In the genomic region with DNA sequence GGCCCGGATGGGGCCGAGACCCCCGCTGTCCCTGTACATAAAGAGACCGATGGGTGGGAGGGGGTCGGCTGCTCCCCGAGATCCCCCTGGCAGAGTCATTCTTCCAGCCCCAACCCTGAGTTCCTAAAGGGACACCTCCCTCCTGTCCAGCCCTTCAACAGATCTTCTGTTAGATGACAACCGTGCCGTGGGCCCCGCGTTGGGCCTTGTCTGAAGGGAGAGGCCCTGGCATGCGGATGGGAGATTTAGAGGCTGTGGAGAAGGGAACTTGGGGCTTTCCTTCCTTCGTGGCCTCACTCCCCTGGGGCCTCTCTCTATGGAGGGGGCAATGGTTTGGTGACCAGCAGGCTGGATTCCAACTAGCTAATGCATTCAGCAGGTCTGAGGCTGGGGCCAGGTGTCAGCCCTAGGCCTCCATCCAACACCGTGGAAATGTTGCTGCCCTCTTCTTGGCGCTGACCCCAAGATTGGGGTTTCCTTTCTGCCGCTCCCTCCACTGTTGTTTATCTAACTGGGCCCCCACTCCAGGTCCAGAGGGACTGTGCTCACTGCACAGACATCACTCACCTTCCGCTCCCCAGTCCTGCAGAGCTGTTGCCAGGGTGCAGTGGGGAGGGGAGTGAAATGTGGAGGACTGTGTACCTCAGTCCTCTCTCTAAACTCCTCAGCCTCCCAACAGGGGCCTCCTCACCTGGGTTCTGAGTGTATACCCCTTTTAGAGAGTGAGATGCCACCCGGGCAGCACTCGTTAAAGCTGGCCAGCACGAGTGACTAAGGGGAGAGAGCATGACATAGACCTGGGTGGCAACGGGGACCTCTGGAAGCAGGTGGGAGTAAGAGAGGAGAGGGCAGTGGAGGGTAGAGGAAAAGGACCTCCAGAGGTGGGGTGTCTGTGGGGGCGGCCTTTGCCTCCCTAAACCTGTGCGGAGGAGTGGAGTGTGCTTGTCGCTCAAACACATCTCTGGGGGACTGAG, we compare ENCODE assay signal across 27 cellular contexts. TPM values are rescaled to one million over a fixed set of nuclear protein-coding genes. Genes with fewer than 3 reads are reported as not detected.
DNase-seq lines count a peak whose midpoint lies in the region; ATAC-seq and TF ChIP-seq lines count a peak whose summit lies in the region.
"Had no signal": no experiment of that assay in that cellular context is flagged by ENCODE, and none has a peak within 500 bp of the region (broad histone marks: within the 10 kb centered on the region; RNA-seq: fewer than 3 reads in every experiment).

No MANE protein-coding gene starts in this region.

- peak overlapping the region; percentile 62 for H3K4me3 Mint-ChIP-seq in CD8-positive, alpha-beta T cell
- H3K4me3 Mint-ChIP-seq in T-helper 17 cell (peak overlapping the region; percentile 70), glutamatergic neuron (ENCODE audit: unreplicated experiment) (peak overlapping the region; percentile 52)
- H3K4me3 Mint-ChIP-seq: activated CD8-positive, alpha-beta memory T cell treated with anti-CD3 and anti-CD28 coated beads, Interleukin-2, amount 10 ng/mL, durations not matched to agents 7 days and 5 days; activated naive CD8-positive, alpha-beta T cell treated with anti-CD3 and anti-CD28 coated beads, Interleukin-2, amount 50 U/mL, for 24 hours; activated T-helper 1 cell treated with anti-CD3 and anti-CD28 coated beads, Interleukin-12 subunit alpha, Interleukin-12 subunit beta, Interleukin-2, Interleukin-4 antibody, amounts not matched to agents 30 ng/mL and 10 ng/mL and 1 ng/mL, durations not matched to agents 14 hours and 24 hours and 36 hours; stimulated activated memory B cell treated with anti-CD40 and anti-IgM and Interleukin-4, amounts not matched to agents 10 μg/mL and 1 μg/mL and 100 μg/mL, for 72 hours had no signal

- H3K27me3 ChIP-seq in CD8-positive, alpha-beta T cell (ENCODE audit: insufficient read depth, low read length), result peaks cover 5% of the 10 kb centered on the region

- H3K9me3 ChIP-seq in CD8-positive, alpha-beta T cell (ENCODE audit: low read length), result no peaks in the 10 kb centered on the region
- H3K9me3 ChIP-seq in T-helper 17 cell (ENCODE audit: control insufficient read depth, low read length, poor library complexity, severe bottlenecking), result no peaks in the 10 kb centered on the region
- H3K9me3 ChIP-seq: lower lobe of right lung, mucosa of descending colon, Peyer's patch, SJSA1, tibial artery had no signal

- H3K4me1 Mint-ChIP-seq in CD8-positive, alpha-beta T cell (ENCODE audit: low read depth), result peaks cover 8% of the 10 kb centered on the region
- H3K4me1 Mint-ChIP-seq in T-helper 17 cell, result peaks cover 3% of the 10 kb centered on the region
- peaks cover 37% of the 10 kb centered on the region for H3K4me1 Mint-ChIP-seq in glutamatergic neuron (ENCODE audit: low read depth, unreplicated experiment)
- H3K4me1 Mint-ChIP-seq: activated CD8-positive, alpha-beta memory T cell treated with anti-CD3 and anti-CD28 coated beads, Interleukin-2, amount 10 ng/mL, durations not matched to agents 7 days and 5 days; stimulated activated memory B cell treated with anti-CD40 and anti-IgM and Interleukin-4, amounts not matched to agents 10 μg/mL and 1 μg/mL and 100 μg/mL, for 72 hours had no signal

- H3K4me3 ChIP-seq in CD8-positive, alpha-beta T cell (ENCODE audit: low read depth, low read length), result no peak overlapping the region
- H3K4me3 ChIP-seq: mucosa of descending colon, SJSA1 had no signal

- no peaks in the 10 kb centered on the region for H3K36me3 ChIP-seq in CD8-positive, alpha-beta T cell (ENCODE audit: insufficient read depth, low read length)
- H3K36me3 ChIP-seq: brain microvascular endothelial cell, lower lobe of right lung, Peyer's patch, SJSA1, tibial artery had no signal

- no peak for TF ChIP-seq CTCF in CD8-positive, alpha-beta T cell (IDR thresholded peaks at IDR 0.05)
- no peak for TF ChIP-seq CTCF in glutamatergic neuron (IDR thresholded peaks at IDR 0.05; ENCODE audit: partially characterized antibody, unreplicated experiment)

- POLR2A ChIA-PET in CD8-positive, alpha-beta T cell (lab: Charles Lee), result no interaction called here

- no peak for ATAC-seq in CD8-positive, alpha-beta T cell
- ATAC-seq in T-helper 17 cell (no peak), GM19351 (IDR thresholded peaks at IDR 0.05; ENCODE audit: unreplicated experiment) (no peak), GM18868 (IDR thresholded peaks at IDR 0.05; ENCODE audit: unreplicated experiment) (no peak)
- ATAC-seq: stimulated activated memory B cell treated with anti-CD40 and anti-IgM and Interleukin-4, amounts not matched to agents 10 μg/mL and 1 μg/mL and 100 μg/mL, for 72 hours had no signal

- DNase-seq in CD8-positive, alpha-beta T cell, result no peak
- no peak for DNase-seq in T-helper 17 cell
- DNase-seq in glutamatergic neuron, result no peak
- no peak for DNase-seq in ecto neural progenitor cell (ENCODE audit: low spot score)
- DNase-seq: activated CD8-positive, alpha-beta memory T cell treated with anti-CD3 and anti-CD28 coated beads, Interleukin-2, amount 10 ng/mL, durations not matched to agents 7 days and 5 days; activated naive CD8-positive, alpha-beta T cell treated with anti-CD3 and anti-CD28 coated beads, Interleukin-2, amount 50 U/mL, for 24 hours; brain microvascular endothelial cell; DMS 273 treated with DMSO at 0.1 percent for 48 hours; HCEC 1CT; IMR-90; kidney; lower lobe of right lung; mucosa of descending colon; NCI-H1417; NCI-H446 treated with DMSO at 0.1 percent for 48 hours; Peyer's patch; small intestine; stimulated activated CD4-positive, alpha-beta T cell treated with anti-CD3 and anti-CD28 coated beads, Interleukin-2, amount 100 ng/mL, for 24 hours; T-helper 1 cell; tibial artery had no signal

- intact Hi-C loops in CD8-positive, alpha-beta T cell (cut with DNase I, micrococcal nuclease), result no loop called here

- no peaks in the 10 kb centered on the region for H3K4me1 ChIP-seq in CD8-positive, alpha-beta T cell (ENCODE audit: insufficient read depth, low read length)

- no peak overlapping the region for H3K27ac ChIP-seq in CD8-positive, alpha-beta T cell (ENCODE audit: low read depth, low read length)
- H3K27ac ChIP-seq: brain microvascular endothelial cell, coronary artery, lower lobe of right lung, Peyer's patch, SJSA1, tibial artery had no signal

- peaks cover 55% of the 10 kb centered on the region for H3K27me3 Mint-ChIP-seq in CD8-positive, alpha-beta T cell (ENCODE audit: low read depth)
- H3K27me3 Mint-ChIP-seq in T-helper 17 cell, result peaks cover 67% of the 10 kb centered on the region
- H3K27me3 Mint-ChIP-seq in glutamatergic neuron (ENCODE audit: unreplicated experiment), result peaks cover 32% of the 10 kb centered on the region

- no peak overlapping the region for H3K27ac Mint-ChIP-seq in CD8-positive, alpha-beta T cell
- H3K27ac Mint-ChIP-seq in T-helper 17 cell (no peak overlapping the region), glutamatergic neuron (ENCODE audit: unreplicated experiment) (peak overlapping the region; percentile 66)
- H3K27ac Mint-ChIP-seq: activated CD8-positive, alpha-beta memory T cell treated with anti-CD3 and anti-CD28 coated beads, Interleukin-2, amount 10 ng/mL, durations not matched to agents 7 days and 5 days; activated naive CD8-positive, alpha-beta T cell treated with anti-CD3 and anti-CD28 coated beads, Interleukin-2, amount 50 U/mL, for 24 hours; activated T-helper 1 cell treated with anti-CD3 and anti-CD28 coated beads, Interleukin-12 subunit alpha, Interleukin-12 subunit beta, Interleukin-2, Interleukin-4 antibody, amounts not matched to agents 30 ng/mL and 10 ng/mL and 1 ng/mL, durations not matched to agents 14 hours and 24 hours and 36 hours; CD14-positive monocyte; stimulated activated memory B cell treated with anti-CD40 and anti-IgM and Interleukin-4, amounts not matched to agents 10 μg/mL and 1 μg/mL and 100 μg/mL, for 72 hours had no signal

- H3K36me3 Mint-ChIP-seq in CD8-positive, alpha-beta T cell, result no peaks in the 10 kb centered on the region
- H3K36me3 Mint-ChIP-seq in T-helper 17 cell (ENCODE audit: low read depth) (peaks cover 15% of the 10 kb centered on the region), glutamatergic neuron (ENCODE audit: unreplicated experiment) (no peaks in the 10 kb centered on the region)
- H3K36me3 Mint-ChIP-seq: activated CD8-positive, alpha-beta memory T cell treated with anti-CD3 and anti-CD28 coated beads, Interleukin-2, amount 10 ng/mL, durations not matched to agents 7 days and 5 days had no signal

- CTCF ChIA-PET in CD8-positive, alpha-beta T cell (lab: Charles Lee), result interaction anchor here (1.0 to 1.4 kb wide), 3 partner anchors 10 to 32 kb away, joined by 3 to 4 read pairs (median 4); no protein-coding TSS in a partner anchor

- H3K9me3 Mint-ChIP-seq in CD8-positive, alpha-beta T cell, result no peaks in the 10 kb centered on the region
- peaks cover 21% of the 10 kb centered on the region for H3K9me3 Mint-ChIP-seq in glutamatergic neuron (ENCODE audit: unreplicated experiment)
- H3K9me3 Mint-ChIP-seq: activated naive CD8-positive, alpha-beta T cell treated with anti-CD3 and anti-CD28 coated beads, Interleukin-2, amount 50 U/mL, for 24 hours; activated T-helper 1 cell treated with anti-CD3 and anti-CD28 coated beads, Interleukin-12 subunit alpha, Interleukin-12 subunit beta, Interleukin-2, Interleukin-4 antibody, amounts not matched to agents 30 ng/mL and 10 ng/mL and 1 ng/mL, durations not matched to agents 14 hours and 24 hours and 36 hours; stimulated activated memory B cell treated with anti-CD40 and anti-IgM and Interleukin-4, amounts not matched to agents 10 μg/mL and 1 μg/mL and 100 μg/mL, for 72 hours had no signal

RNA-seq across cellular contexts. Expression of a gene that starts 6.7 kb away (rescaled TPM):
- total RNA-seq in CD8-positive, alpha-beta T cell, result not detected
- total RNA-seq in T-helper 17 cell (not detected), glutamatergic neuron (ENCODE audit: unreplicated experiment) (51.3 TPM)
- total RNA-seq: IMR-90, kidney, lower lobe of right lung, SJSA1 had no signal

RNA-seq across cellular contexts. Expression of a gene that starts 11.6 kb away (rescaled TPM):
- total RNA-seq in CD8-positive, alpha-beta T cell, result 10 to 100 TPM; 44.5 to 45.8 TPM
- total RNA-seq in T-helper 17 cell (10 to 100 TPM; 59.2 to 62.8 TPM), glutamatergic neuron (ENCODE audit: unreplicated experiment) (15.3 TPM)

RNA-seq across cellular contexts. Expression of a gene that starts 19.6 kb away (rescaled TPM):
- total RNA-seq in CD8-positive, alpha-beta T cell, result 1 to 10 TPM; 6.3 to 6.4 TPM
- total RNA-seq in T-helper 17 cell (10 to 100 TPM; 14.7 to 15.2 TPM), glutamatergic neuron (ENCODE audit: unreplicated experiment) (71.8 TPM)

RNA-seq across cellular contexts. Expression of a gene that starts 30.1 kb away (rescaled TPM):
- total RNA-seq in CD8-positive, alpha-beta T cell, result 100 to 1,000 TPM; 561 to 585 TPM
- total RNA-seq in T-helper 17 cell (100 to 1,000 TPM; 454 to 478 TPM), glutamatergic neuron (ENCODE audit: unreplicated experiment) (771 TPM)

RNA-seq across cellular contexts. Expression of a gene that starts 36.2 kb away (rescaled TPM):
- 10 to 100 TPM; 13.5 to 14.7 TPM for total RNA-seq in CD8-positive, alpha-beta T cell
- total RNA-seq in T-helper 17 cell, result 10 to 100 TPM; 13.1 to 14.8 TPM
- 41.7 TPM for total RNA-seq in glutamatergic neuron (ENCODE audit: unreplicated experiment)

Comparison
In these comparisons a context has a peak if more than half of its experiments do, and no peak if none do; other contexts are left out.
1. RNA of a gene that starts 6.7 kb away (total RNA-seq): 51.3 TPM in glutamatergic neuron (single experiment); not detected in CD8-positive, alpha-beta T cell and not detected in T-helper 17 cell; every median in the first group is over 10 times any median in the second.
2. Peak in every context shown above with its lines, with median percentiles within 50 percentile points of each other: H3K4me3 Mint-ChIP-seq.